In the genomic region with DNA sequence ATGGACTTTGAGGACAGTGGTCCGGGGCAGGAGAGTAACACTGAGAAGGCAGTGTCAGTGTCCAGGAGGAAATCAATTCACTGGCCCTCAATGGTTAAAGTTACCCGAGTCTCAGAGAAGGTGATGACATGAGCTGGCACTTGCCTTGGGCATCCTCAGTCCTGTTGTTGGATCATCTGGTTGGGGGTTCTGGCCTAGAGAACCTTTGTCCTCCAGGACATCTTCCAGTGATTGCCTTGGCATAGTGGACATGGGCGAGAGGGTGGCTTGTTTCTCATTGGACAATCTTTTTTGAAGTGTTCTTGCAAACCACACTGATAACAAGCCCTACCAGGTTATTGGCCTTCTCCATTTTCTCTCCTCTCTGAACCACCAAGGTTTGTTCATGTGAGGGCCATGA, we compare ENCODE assay signal across 34 cellular contexts.
"Had no signal": no experiment of that assay in that cellular context is flagged by ENCODE, and none has a peak within 500 bp of the region (broad histone marks: within the 10 kb centered on the region; RNA-seq: fewer than 3 reads in every experiment).

No MANE protein-coding gene starts in this region.

- DNase-seq: Karpas-422, Kasumi-1, MG63, MM.1S, MV-4-11, NCI-H1048, NCI-H1092, NCI-H1092 treated with DMSO at 0.1 percent for 48 hours, NCI-H1105, NCI-H1105 treated with DMSO at 0.1 percent for 48 hours, NCI-H1417, NCI-H1417 treated with DMSO at 0.1 percent for 48 hours, NCI-H1436, NCI-H1436 treated with DMSO at 0.1 percent for 48 hours, NCI-H146, NCI-H1694, NCI-H1694 treated with DMSO at 0.1 percent for 48 hours, NCI-H187, NCI-H187 treated with DMSO at 0.1 percent for 48 hours, NCI-H1930, NCI-H2029, NCI-H2029 treated with DMSO at 0.1 percent for 48 hours, NCI-H2081, NCI-H2081 treated with DMSO at 0.1 percent for 48 hours, NCI-H2107, NCI-H2171, NCI-H2171 treated with DMSO at 0.1 percent for 48 hours, NCI-H2227 treated with DMSO at 0.1 percent for 48 hours, NCI-H226, NCI-H345, NCI-H446, NCI-H446 treated with DMSO at 0.1 percent for 48 hours, NCI-H510A, NCI-H510A treated with DMSO at 0.1 percent for 48 hours had no signal
